In the genomic region with DNA sequence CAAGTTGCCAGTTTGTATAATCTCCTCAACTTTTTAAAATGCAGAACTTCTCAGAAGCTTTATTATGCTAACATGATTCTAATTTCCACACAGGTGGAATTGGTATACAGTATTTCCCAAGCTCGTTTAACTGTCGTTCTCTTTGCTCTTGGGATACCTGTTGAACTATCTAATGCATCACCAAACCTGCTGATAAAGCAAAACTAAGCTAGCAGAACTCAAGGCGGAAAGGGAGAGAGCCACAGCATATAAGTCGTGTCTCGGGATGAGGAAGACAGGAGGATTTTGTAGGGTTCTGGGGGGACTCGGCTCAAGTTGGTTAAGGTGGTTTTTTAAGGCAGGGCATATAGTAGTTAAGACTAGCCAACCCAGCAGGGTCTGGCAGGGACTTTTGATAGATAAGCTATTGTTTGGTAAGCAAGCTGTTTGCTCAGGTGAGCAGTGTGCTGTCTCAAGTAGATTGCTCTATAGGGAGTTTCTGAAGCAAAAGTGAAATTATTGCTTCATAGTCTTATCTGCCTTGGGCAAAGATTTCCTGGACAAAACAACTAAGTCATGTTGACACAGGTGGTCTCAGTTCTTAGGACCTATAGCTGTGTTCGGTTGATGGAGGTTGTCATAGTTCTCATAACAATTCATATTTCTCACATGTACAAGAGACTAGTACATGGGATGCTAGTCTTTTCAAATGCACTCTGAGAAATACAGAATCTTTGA, we compare ENCODE assay signal across 17 cellular contexts. TPM values are rescaled to one million over a fixed set of nuclear protein-coding genes. Genes with fewer than 3 reads are reported as not detected.
"Had no signal": no experiment of that assay in that cellular context is flagged by ENCODE, and none has a peak within 500 bp of the region (broad histone marks: within the 10 kb centered on the region; RNA-seq: fewer than 3 reads in every experiment).

No MANE protein-coding gene starts in this region.

- ATAC-seq: activated CD8-positive, alpha-beta memory T cell treated with anti-CD3 and anti-CD28 coated beads, Interleukin-2, amount 10 ng/mL, durations not matched to agents 7 days and 5 days; activated naive CD4-positive, alpha-beta T cell treated with anti-CD3 and anti-CD28 coated beads, Interleukin-2, amount 50 U/mL, for 72 hours; sciatic nerve; stimulated activated naive CD8-positive, alpha-beta T cell treated with anti-CD3 and anti-CD28 coated beads, Interleukin-15, Interleukin-2, amounts not matched to agents 100 U/mL and 50 U/mL, for 24 hours had no signal

- H3K27ac ChIP-seq: colonic mucosa, epithelial cell of prostate, VCaP had no signal

- H3K4me1 ChIP-seq: colonic mucosa had no signal

- H3K27me3 ChIP-seq: colonic mucosa had no signal

- DNase-seq: activated CD4-positive, alpha-beta T cell treated with anti-CD3 and anti-CD28 coated beads, Interleukin-2, amount 50 U/mL, for 48 hours; activated CD8-positive, alpha-beta memory T cell treated with anti-CD3 and anti-CD28 coated beads, Interleukin-2, amount 10 ng/mL, durations not matched to agents 7 days and 5 days; activated effector memory CD4-positive, alpha-beta T cell treated with anti-CD3 and anti-CD28 coated beads, Interleukin-2, amount 50 U/mL, for 16 hours; activated T-cell treated with anti-CD3 and anti-CD28 coated beads, Interleukin-2, amount 50 U/mL, for 1 hour; colonic mucosa; effector CD4-positive, alpha-beta T cell; head of caudate nucleus; stimulated activated naive CD8-positive, alpha-beta T cell treated with anti-CD3 and anti-CD28 coated beads, Interleukin-15, Interleukin-2, amounts not matched to agents 100 U/mL and 50 U/mL, for 24 hours; T1000 had no signal

- FAIRE-seq: frontal cortex had no signal

- H3K36me3 ChIP-seq: colonic mucosa had no signal

- H3K4me3 ChIP-seq: colonic mucosa had no signal

- H3K9me3 ChIP-seq: colonic mucosa had no signal

RNA-seq across cellular contexts. Expression of a gene that starts 28.2 kb away (rescaled TPM):
- total RNA-seq: activated CD8-positive, alpha-beta memory T cell treated with anti-CD3 and anti-CD28 coated beads, Interleukin-2, amount 10 ng/mL, durations not matched to agents 7 days and 5 days; activated naive CD4-positive, alpha-beta T cell treated with anti-CD3 and anti-CD28 coated beads, Interleukin-2, amount 50 U/mL, for 72 hours; frontal cortex; neural crest cell; osteoblast; temporal lobe had no signal
